In genomic region chr1:153774780-153775431, GRCh38 we compare ENCODE assay signal across 8 cellular contexts. TPM values are rescaled to one million over a fixed set of nuclear protein-coding genes. Genes with fewer than 3 reads are reported as not detected.
A peak's percentile ranks its signal among the peaks of the same experiment; 100 is the strongest.
DNase-seq lines count a peak whose midpoint lies in the region; ATAC-seq and TF ChIP-seq lines count a peak whose summit lies in the region.

Gene SLC27A3 (plus strand): TSS chr1:153775407. CDS start chr1:153775498, 91 bp downstream.

- H3K4me3 ChIP-seq in foreskin fibroblast (ENCODE audit: low read depth in 1 of 2, low read length in 2 of 2), result peak within 1 kb of the TSS; percentile 66 to 78

- peak within 1 kb of the TSS; percentile 70 for H3K27ac Mint-ChIP-seq in activated T-helper 1 cell treated with anti-CD3 and anti-CD28 coated beads, Interleukin-12 subunit alpha, Interleukin-12 subunit beta, Interleukin-2, Interleukin-4 antibody, amounts not matched to agents 30 ng/mL and 10 ng/mL and 1 ng/mL, durations not matched to agents 14 hours and 24 hours and 36 hours
- H3K27ac Mint-ChIP-seq in nephron, result peak within 1 kb of the TSS; percentile 78 to 82 (median 81)

- H3K4me1 Mint-ChIP-seq in activated T-helper 1 cell treated with anti-CD3 and anti-CD28 coated beads, Interleukin-12 subunit alpha, Interleukin-12 subunit beta, Interleukin-2, Interleukin-4 antibody, amounts not matched to agents 30 ng/mL and 10 ng/mL and 1 ng/mL, durations not matched to agents 14 hours and 24 hours and 36 hours (ENCODE audit: low read depth), result peaks cover 25% of the 10 kb centered on the region
- H3K4me1 Mint-ChIP-seq in nephron, result peaks cover 29% of the 10 kb centered on the region

- no peak for ATAC-seq in GM18519 (IDR thresholded peaks at IDR 0.05; ENCODE audit: low FRiP score, unreplicated experiment)
- ATAC-seq in HG03565 (IDR thresholded peaks at IDR 0.05; ENCODE audit: unreplicated experiment), result no peak

- intact Hi-C loops in activated T-helper 1 cell treated with anti-CD3 and anti-CD28 coated beads, Interleukin-12 subunit alpha, Interleukin-12 subunit beta, Interleukin-2, Interleukin-4 antibody, amounts not matched to agents 30 ng/mL and 10 ng/mL and 1 ng/mL, durations not matched to agents 14 hours and 24 hours and 36 hours (cut with micrococcal nuclease), result loop anchor here (1.0 kb wide), 2 partner anchors 8 to 104 kb away; no protein-coding TSS in a partner anchor

- TF ChIP-seq CTCF in GM20000 (IDR thresholded peaks at IDR 0.05; ENCODE audit: extremely low read depth, missing control alignments) (no peak), foreskin fibroblast (IDR thresholded peaks at IDR 0.05; ENCODE audit: low read depth, low read length) (no peak), nephron (IDR thresholded peaks at IDR 0.05; ENCODE audit: unreplicated experiment in 3 of 3) (no peak)

- H3K27me3 Mint-ChIP-seq in activated T-helper 1 cell treated with anti-CD3 and anti-CD28 coated beads, Interleukin-12 subunit alpha, Interleukin-12 subunit beta, Interleukin-2, Interleukin-4 antibody, amounts not matched to agents 30 ng/mL and 10 ng/mL and 1 ng/mL, durations not matched to agents 14 hours and 24 hours and 36 hours (ENCODE audit: insufficient read depth), result no peaks in the 10 kb centered on the region
- peaks cover 10% of the 10 kb centered on the region for H3K27me3 Mint-ChIP-seq in nephron (ENCODE audit: low read depth)

- peak within 1 kb of the TSS; percentile 80 for H3K4me3 Mint-ChIP-seq in activated T-helper 1 cell treated with anti-CD3 and anti-CD28 coated beads, Interleukin-12 subunit alpha, Interleukin-12 subunit beta, Interleukin-2, Interleukin-4 antibody, amounts not matched to agents 30 ng/mL and 10 ng/mL and 1 ng/mL, durations not matched to agents 14 hours and 24 hours and 36 hours
- peak within 1 kb of the TSS; percentile 87 to 88 (median 87) for H3K4me3 Mint-ChIP-seq in nephron

- H3K9me3 Mint-ChIP-seq in activated T-helper 1 cell treated with anti-CD3 and anti-CD28 coated beads, Interleukin-12 subunit alpha, Interleukin-12 subunit beta, Interleukin-2, Interleukin-4 antibody, amounts not matched to agents 30 ng/mL and 10 ng/mL and 1 ng/mL, durations not matched to agents 14 hours and 24 hours and 36 hours, result no peaks in the 10 kb centered on the region
- no peaks in the 10 kb centered on the region for H3K9me3 Mint-ChIP-seq in nephron

- DNase-seq in COLO668 (lab: John Stamatoyannopoulos, UW; ENCODE audit: unreplicated experiment) (peak; percentile 79), GM20000 (ENCODE audit: low spot score) (peak; percentile 51), NCI-H128 (lab: John Stamatoyannopoulos, UW; ENCODE audit: unreplicated experiment) (peak; percentile 68), foreskin fibroblast (peak; percentile 55 to 80)
- no peak for DNase-seq in activated T-helper 1 cell treated with anti-CD3 and anti-CD28 coated beads, Interleukin-12 subunit alpha, Interleukin-12 subunit beta, Interleukin-2, Interleukin-4 antibody, amounts not matched to agents 30 ng/mL and 10 ng/mL and 1 ng/mL, durations not matched to agents 14 hours and 24 hours and 36 hours (ENCODE audit: low spot score)

- H3K36me3 Mint-ChIP-seq in activated T-helper 1 cell treated with anti-CD3 and anti-CD28 coated beads, Interleukin-12 subunit alpha, Interleukin-12 subunit beta, Interleukin-2, Interleukin-4 antibody, amounts not matched to agents 30 ng/mL and 10 ng/mL and 1 ng/mL, durations not matched to agents 14 hours and 24 hours and 36 hours (ENCODE audit: low read depth), result peaks cover 20% of the 10 kb centered on the region
- H3K36me3 Mint-ChIP-seq in nephron (ENCODE audit: low read depth), result peaks cover 22% of the 10 kb centered on the region

RNA-seq across cellular contexts. Expression of gene SLC27A3, which starts in this region (rescaled TPM):
- total RNA-seq in activated T-helper 1 cell treated with anti-CD3 and anti-CD28 coated beads, Interleukin-12 subunit alpha, Interleukin-12 subunit beta, Interleukin-2, Interleukin-4 antibody, amounts not matched to agents 30 ng/mL and 10 ng/mL and 1 ng/mL, durations not matched to agents 14 hours and 24 hours and 36 hours, result 10.8 and 11.1 TPM in 2 replicates
